Comparison of ENCODE assay signal across 8 cellular contexts in the genomic region with DNA sequence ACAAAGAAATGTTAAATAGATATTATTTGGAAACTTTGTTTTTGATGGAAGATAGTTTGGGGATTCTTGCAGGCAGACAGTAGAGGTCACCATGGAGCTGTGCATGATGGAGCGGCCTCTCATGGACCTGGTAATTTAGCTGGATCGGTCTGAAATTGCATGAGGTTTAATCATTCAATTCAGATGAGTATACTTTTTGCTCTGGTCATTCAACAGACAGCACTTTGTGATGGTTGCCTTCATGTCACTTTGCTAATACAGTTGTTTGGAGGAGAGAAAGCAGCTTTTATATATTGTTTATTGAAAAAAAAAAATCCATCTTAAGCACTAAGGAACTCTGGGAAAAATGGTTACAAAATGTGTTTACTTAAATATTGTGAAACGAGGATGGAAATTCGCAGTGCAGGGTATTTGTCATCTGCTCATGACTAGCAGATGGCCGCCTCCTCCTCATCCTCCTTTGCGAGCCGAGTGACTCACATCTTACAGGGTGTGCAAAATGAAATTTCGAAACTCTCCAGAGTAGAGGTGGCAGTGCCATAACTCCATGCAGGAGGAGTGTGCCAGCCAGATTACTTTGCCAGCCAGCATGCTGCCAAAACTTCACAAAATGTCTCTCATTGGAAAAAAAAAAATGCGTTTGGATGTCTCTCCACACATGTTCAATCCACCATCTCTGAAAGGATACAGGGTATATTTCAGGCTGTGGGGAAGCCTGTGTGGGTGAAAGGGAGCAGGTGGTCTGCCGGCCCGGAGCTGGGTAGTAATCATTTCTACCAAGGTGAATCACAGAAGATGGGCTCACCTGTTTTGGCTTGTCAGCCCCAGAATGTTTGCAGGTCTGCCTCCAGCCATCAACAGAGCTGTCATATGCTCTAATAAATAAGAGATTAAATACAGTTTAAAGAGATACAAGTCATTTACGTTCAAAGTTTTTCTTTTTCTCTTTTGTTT.
DNase-seq lines count a peak whose midpoint lies in the region; ATAC-seq and TF ChIP-seq lines count a peak whose summit lies in the region.

No MANE protein-coding gene starts in this region.

- H3K27me3 ChIP-seq in breast epithelium = peaks cover 0 to 55% of the 10 kb centered on the region in 2 donors

- intact Hi-C loops in breast epithelium (cut with DNase I; ENCODE audit: low total_unique reads) = no loop called here

- H3K9me3 ChIP-seq in breast epithelium = no peaks in the 10 kb centered on the region

- TF ChIP-seq EP300 in Ishikawa (IDR thresholded peaks at IDR 0.05; ENCODE audit: borderline replicate concordance) = no peak

- H3K4me3 ChIP-seq in breast epithelium = peak overlapping the region in 2 of 3 donors; percentile 15

- DNase-seq in Caki2 (ENCODE audit: low read depth) (peak; percentile 80), T-helper 1 cell (peak in 3 of 5 donors; percentile 13 to 42 (median 19)), breast epithelium (ENCODE audit: low spot score in 2 of 2) (peak in 1 of 2 donors; percentile 76), kidney tubule cell (ENCODE audit: low spot score) (peak; percentile 91), cortex of kidney (lab: John Stamatoyannopoulos, UW) (no peak)
- peak; percentile 7 to 20 for DNase-seq in stimulated activated CD4-positive, alpha-beta T cell treated with anti-CD3 and anti-CD28 coated beads, Interleukin-2, amount 100 ng/mL, for 48 hours

- no peaks in the 10 kb centered on the region for H3K36me3 ChIP-seq in breast epithelium

- TF ChIP-seq POLR2A in breast epithelium (IDR thresholded peaks at IDR 0.05) = no peak

- peak; percentile 75 for TF ChIP-seq RAD21 in Ishikawa (IDR thresholded peaks at IDR 0.05; ENCODE audit: low read depth)

- peak overlapping the region; percentile 62 to 75 for H3K27ac ChIP-seq in breast epithelium

- H3K4me1 ChIP-seq in breast epithelium = peaks cover 0 to 4% of the 10 kb centered on the region in 2 donors

- ATAC-seq in GM19023 (IDR thresholded peaks at IDR 0.05; ENCODE audit: unreplicated experiment) = no peak

- in situ Hi-C loops in Caki2 (cut with HindIII; ENCODE audit: low pct_unique_long_range_greater_than_20kb, low sequenced_read_pairs) = no loop called here

- TF ChIP-seq CTCF in breast epithelium (IDR thresholded peaks at IDR 0.05) = peak in 2 of 3 donors; percentile 37 to 60

TF ChIP-seq in Ishikawa, 13 proteins besides CTCF, POLR2A, EP300 and RAD21:
- 0 out of 2 replicates have a peak, but pooled peaks have one; percentile 17 for TF ChIP-seq CEBPB (IDR thresholded peaks at IDR 0.05)
- TF ChIP-seq, protein P1, sequence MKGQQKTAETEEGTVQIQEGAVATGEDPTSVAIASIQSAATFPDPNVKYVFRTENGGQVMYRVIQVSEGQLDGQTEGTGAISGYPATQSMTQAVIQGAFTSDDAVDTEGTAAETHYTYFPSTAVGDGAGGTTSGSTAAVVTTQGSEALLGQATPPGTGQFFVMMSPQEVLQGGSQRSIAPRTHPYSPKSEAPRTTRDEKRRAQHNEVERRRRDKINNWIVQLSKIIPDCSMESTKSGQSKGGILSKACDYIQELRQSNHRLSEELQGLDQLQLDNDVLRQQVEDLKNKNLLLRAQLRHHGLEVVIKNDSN (IDR thresholded peaks at IDR 0.05) = no peak
- TF ChIP-seq TEAD4 (IDR thresholded peaks at IDR 0.05) = no peak
